8 cellular contexts compared by ENCODE assay signal in genomic region chr15:75454471-75455418, GRCh38. TPM values are rescaled to one million over a fixed set of nuclear protein-coding genes. Genes with fewer than 3 reads are reported as not detected.
DNase-seq lines count a peak whose midpoint lies in the region; ATAC-seq and TF ChIP-seq lines count a peak whose summit lies in the region.

No MANE protein-coding gene starts in this region.

- peak; percentile 80 to 92 for DNase-seq in HAP-1 (ENCODE audit: low spot score in 2 of 2)
- peak; percentile 93 for DNase-seq in RWPE2 (ENCODE audit: low spot score)
- peak; percentile 76 for DNase-seq in activated gamma-delta T cell treated with anti-CD3 and anti-CD28 coated beads, Interleukin-2, amount 50 U/mL, for 16 hours (ENCODE audit: low read depth)
- peak; percentile 88 for DNase-seq in Right ventricle myocardium inferior (ENCODE audit: missing footprints)
- peak; percentile 93 for DNase-seq in posterior vena cava (ENCODE audit: low spot score)
- DNase-seq in type B pancreatic cell (ENCODE audit: extremely low spot score, unreplicated experiment), result peak; percentile 83

- H3K27me3 ChIP-seq in ACC112 (ENCODE audit: insufficient read depth, low read length) (no peaks in the 10 kb centered on the region), HAP-1 (ENCODE audit: low read depth) (no peaks in the 10 kb centered on the region), RWPE2 (ENCODE audit: insufficient read depth, poor library complexity, severe bottlenecking) (no peaks in the 10 kb centered on the region)

- in situ Hi-C loops in HAP-1 (cut with MboI; ENCODE audit: low sequenced_read_pairs), result no loop called here

- H3K27ac Mint-ChIP-seq in type B pancreatic cell, result peak overlapping the region; percentile 98

- H3K27ac ChIP-seq in ACC112 (ENCODE audit: low read depth, low read length) (peak overlapping the region; percentile 73), RWPE2 (ENCODE audit: poor library complexity, severe bottlenecking) (peak overlapping the region; percentile 89)

- H3K36me3 ChIP-seq in ACC112 (ENCODE audit: insufficient read depth, low read length) (no peaks in the 10 kb centered on the region), HAP-1 (replicated peaks) (peaks cover 6% of the 10 kb centered on the region), RWPE2 (ENCODE audit: low read depth) (no peaks in the 10 kb centered on the region)

- peak overlapping the region; percentile 81 for H2AFZ ChIP-seq in ACC112 (ENCODE audit: low read length, unreplicated experiment)

- intact Hi-C loops in Right ventricle myocardium inferior (cut with DNase I), result loop anchor here (5.0 kb wide), 4 partner anchors 123 to 252 kb away; partner anchors contain the start of genes C15orf39, PTPN9, SNUPN and SNX33
- intact Hi-C loops in posterior vena cava (cut with DNase I), result no loop called here

- H3K9me3 ChIP-seq in HAP-1 (no peaks in the 10 kb centered on the region; the same call in 1 of the 2 replicates), RWPE2 (ENCODE audit: severe bottlenecking) (no peaks in the 10 kb centered on the region)

- H3K4me1 ChIP-seq in ACC112 (ENCODE audit: control insufficient read depth, insufficient read depth, low read length, unreplicated experiment) (peaks cover 13% of the 10 kb centered on the region), HAP-1 (peaks cover 17% of the 10 kb centered on the region), RWPE2 (ENCODE audit: insufficient read depth, poor library complexity, severe bottlenecking) (peaks cover 2% of the 10 kb centered on the region)

- H3K27me3 Mint-ChIP-seq in type B pancreatic cell, result no peaks in the 10 kb centered on the region

- H3K4me3 ChIP-seq in ACC112 (ENCODE audit: low read depth, low read length), result peak overlapping the region; percentile 87
- peak overlapping the region; percentile 99 for H3K4me3 ChIP-seq in HAP-1
- peak overlapping the region; percentile 75 for H3K4me3 ChIP-seq in RWPE2 (ENCODE audit: severe bottlenecking)

- peaks cover 3% of the 10 kb centered on the region for H3K79me2 ChIP-seq in ACC112 (ENCODE audit: control insufficient read depth, insufficient read depth, low read length, unreplicated experiment)

- no peak for TF ChIP-seq CTCF in RWPE2 (IDR thresholded peaks at IDR 0.05; ENCODE audit: poor library complexity, severe bottlenecking)
- TF ChIP-seq CTCF in type B pancreatic cell (conservative IDR thresholded peaks at IDR 0.05), result peak; percentile 14

- peaks cover 6% of the 10 kb centered on the region for H3K4me1 Mint-ChIP-seq in type B pancreatic cell (ENCODE audit: unreplicated experiment)

- H3K4me3 Mint-ChIP-seq in type B pancreatic cell, result peak overlapping the region; percentile 91

- no peaks in the 10 kb centered on the region for H3K9me3 Mint-ChIP-seq in type B pancreatic cell

- ATAC-seq in RWPE2 (ENCODE audit: low read depth), result no peak
- ATAC-seq in Right ventricle myocardium inferior, result no peak
- no peak for ATAC-seq in HG03175 (IDR thresholded peaks at IDR 0.05; ENCODE audit: unreplicated experiment)

- no peaks in the 10 kb centered on the region for H3K36me3 Mint-ChIP-seq in type B pancreatic cell

RNA-seq across cellular contexts. Expression of gene SIN3A, which starts 3.3 kb away (rescaled TPM):
- 24.5 TPM for total RNA-seq in Right ventricle myocardium inferior
- 10 to 100 TPM; 47.8 to 47.9 TPM for total RNA-seq in posterior vena cava
- total RNA-seq in type B pancreatic cell (ENCODE audit: low replicate concordance), result 47.1 and 75.4 TPM in 2 replicates
